Comparison of ENCODE assay signal across 9 cellular contexts in the genomic region with DNA sequence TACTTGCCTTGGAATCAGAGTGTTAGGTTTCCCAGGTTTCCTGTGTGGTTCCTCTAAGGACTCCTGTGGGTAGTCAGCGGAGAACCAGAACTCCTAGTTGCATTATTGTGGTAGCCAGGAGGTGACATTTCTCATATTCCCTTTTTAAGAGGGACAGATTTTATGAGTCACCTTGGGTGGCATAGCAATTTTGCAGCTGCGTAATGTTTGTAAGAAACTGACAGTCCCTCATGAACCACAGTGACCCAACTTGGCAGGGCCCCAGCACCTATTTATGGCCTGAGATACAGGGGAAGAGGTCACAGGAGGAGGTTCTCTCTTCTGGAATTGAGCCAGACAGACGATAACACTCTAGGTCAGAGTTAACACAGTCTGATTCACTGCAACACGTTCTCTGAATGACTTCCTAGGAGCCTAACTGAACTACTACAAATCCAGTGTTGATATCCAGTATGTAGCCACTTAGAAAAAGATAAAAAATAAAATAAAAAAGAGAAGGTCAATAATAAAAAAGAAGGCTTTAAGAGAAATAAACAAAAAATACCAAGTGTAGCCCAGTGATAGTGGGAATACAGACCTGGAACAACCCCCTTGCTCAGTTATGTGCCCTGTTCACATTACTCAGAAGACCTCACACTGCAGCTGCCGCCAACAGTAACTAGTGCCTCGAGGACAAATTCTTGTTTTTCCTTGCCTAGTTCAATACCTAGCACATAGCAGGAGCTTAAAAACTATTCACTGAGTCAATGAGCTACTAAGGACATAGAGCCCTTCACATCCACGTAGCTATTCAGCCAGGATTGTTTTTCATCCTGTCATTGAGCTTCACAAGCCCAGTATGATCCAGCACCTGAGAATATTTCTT. TPM values are rescaled to one million over a fixed set of nuclear protein-coding genes. Genes with fewer than 3 reads are reported as not detected.
DNase-seq lines count a peak whose midpoint lies in the region; ATAC-seq, FAIRE-seq and TF ChIP-seq lines count a peak whose summit lies in the region.
"Had no signal": no experiment of that assay in that cellular context is flagged by ENCODE, and none has a peak within 500 bp of the region (broad histone marks: within the 10 kb centered on the region; RNA-seq: fewer than 3 reads in every experiment).

No MANE protein-coding gene starts in this region.

- H3K9me3 Mint-ChIP-seq in CD8-positive, alpha-beta memory T cell = no peaks in the 10 kb centered on the region
- peaks cover 4% of the 10 kb centered on the region for H3K9me3 Mint-ChIP-seq in mesothelial cell of epicardium

- H3K4me1 Mint-ChIP-seq in CD8-positive, alpha-beta memory T cell = no peaks in the 10 kb centered on the region
- H3K4me1 Mint-ChIP-seq in mesothelial cell of epicardium = peaks cover 33% of the 10 kb centered on the region

- CTCF ChIA-PET in CD8-positive, alpha-beta memory T cell (lab: Charles Lee) = no interaction called here

- no peak overlapping the region for H3K4me3 Mint-ChIP-seq in CD8-positive, alpha-beta memory T cell
- no peak overlapping the region for H3K4me3 Mint-ChIP-seq in mesothelial cell of epicardium

- no peak overlapping the region for H3K4me3 ChIP-seq in CD8-positive, alpha-beta memory T cell (ENCODE audit: low read length)
- no peak overlapping the region for H3K4me3 ChIP-seq in bronchial epithelial cell (ENCODE audit: low read depth, low read length)
- H3K4me3 ChIP-seq in upper lobe of right lung = no peak overlapping the region
- H3K4me3 ChIP-seq: HAP-1 had no signal

- H3K4me1 ChIP-seq in CD8-positive, alpha-beta memory T cell (ENCODE audit: insufficient read depth, low read length) = no peaks in the 10 kb centered on the region
- peaks cover 10% of the 10 kb centered on the region for H3K4me1 ChIP-seq in upper lobe of right lung
- H3K4me1 ChIP-seq: HAP-1 had no signal

- H3K36me3 Mint-ChIP-seq in CD8-positive, alpha-beta memory T cell = no peaks in the 10 kb centered on the region
- H3K36me3 Mint-ChIP-seq in mesothelial cell of epicardium = peaks cover 2% of the 10 kb centered on the region

- H3K9me3 ChIP-seq in CD8-positive, alpha-beta memory T cell (ENCODE audit: low read length) = no peaks in the 10 kb centered on the region
- no peaks in the 10 kb centered on the region for H3K9me3 ChIP-seq in upper lobe of right lung
- H3K9me3 ChIP-seq: HAP-1 had no signal

- POLR2A ChIA-PET in CD8-positive, alpha-beta memory T cell (lab: Charles Lee) = no interaction called here

- peak; percentile 43 for FAIRE-seq in bronchial epithelial cell (lab: Jason Lieb, UNC)

- peak in 3 of 5 donors; percentile 30 to 52 (median 33) for DNase-seq in CD8-positive, alpha-beta memory T cell
- DNase-seq in NCI-H774 (lab: John Stamatoyannopoulos, UW) (peak; percentile 81), bronchial epithelial cell (ENCODE audit: low read depth) (peak; percentile 69), mesothelial cell of epicardium (ENCODE audit: low spot score in 2 of 2, unreplicated experiment in 2 of 2) (no peak), upper lobe of right lung (peak; percentile 85), retina (no peak)

- TF ChIP-seq CTCF in bronchial epithelial cell (IDR thresholded peaks at IDR 0.05; ENCODE audit: insufficient read depth, low read length, severe bottlenecking) = no peak
- TF ChIP-seq CTCF in mesothelial cell of epicardium (IDR thresholded peaks at IDR 0.05; ENCODE audit: unreplicated experiment) = no peak
- no peak for TF ChIP-seq CTCF in upper lobe of right lung (IDR thresholded peaks at IDR 0.05)

- ATAC-seq in GM19035 (IDR thresholded peaks at IDR 0.05; ENCODE audit: unreplicated experiment) = peak; percentile 84
- ATAC-seq in HG03439 (IDR thresholded peaks at IDR 0.05; ENCODE audit: unreplicated experiment) = peak; percentile 91
- ATAC-seq in upper lobe of right lung = peak; percentile 94

- H3K36me3 ChIP-seq in CD8-positive, alpha-beta memory T cell (ENCODE audit: insufficient read depth, low read length) = no peaks in the 10 kb centered on the region
- H3K36me3 ChIP-seq in bronchial epithelial cell (ENCODE audit: control insufficient read depth, insufficient read depth, low read length) = no peaks in the 10 kb centered on the region
- H3K36me3 ChIP-seq in upper lobe of right lung = no peaks in the 10 kb centered on the region
- H3K36me3 ChIP-seq: HAP-1 had no signal

- H3K27ac ChIP-seq in CD8-positive, alpha-beta memory T cell (ENCODE audit: low read depth, low read length) = no peak overlapping the region
- no peak overlapping the region for H3K27ac ChIP-seq in upper lobe of right lung

- peak overlapping the region in 1 of 8 donors; percentile 26 for H3K27ac Mint-ChIP-seq in CD8-positive, alpha-beta memory T cell
- H3K27ac Mint-ChIP-seq in mesothelial cell of epicardium = peak overlapping the region; percentile 48

- H3K27me3 ChIP-seq in CD8-positive, alpha-beta memory T cell (ENCODE audit: insufficient read depth, low read length, poor library complexity, severe bottlenecking) = no peaks in the 10 kb centered on the region
- H3K27me3 ChIP-seq in bronchial epithelial cell (ENCODE audit: control insufficient read depth, insufficient read depth, low read length) = no peaks in the 10 kb centered on the region
- no peaks in the 10 kb centered on the region for H3K27me3 ChIP-seq in upper lobe of right lung

- intact Hi-C loops in upper lobe of right lung (cut with DNase I) = no loop called here

- H3K27me3 Mint-ChIP-seq in CD8-positive, alpha-beta memory T cell = peaks cover 9 to 12% of the 10 kb centered on the region in 2 donors
- H3K27me3 Mint-ChIP-seq in mesothelial cell of epicardium (ENCODE audit: low read depth) = no peaks in the 10 kb centered on the region

RNA-seq across cellular contexts. Expression of a gene that starts 50.7 kb away (rescaled TPM):
- 1 to 10 TPM; 2.5 to 2.6 TPM for total RNA-seq in CD8-positive, alpha-beta memory T cell
- 0.90 TPM for polyA plus RNA-seq in CD8-positive, alpha-beta memory T cell
- total RNA-seq in bronchial epithelial cell (26.9 and 48.5 TPM in 2 replicates), mesothelial cell of epicardium (47.8 to 50.0 TPM (median 49.6 TPM) in 3 replicates), upper lobe of right lung (23.1 TPM)

Comparison
In these comparisons a context has a peak if more than half of its experiments do, and no peak if none do; other contexts are left out.
1. DNase-seq: peak in CD8-positive, alpha-beta memory T cell (3 of 5), NCI-H774 (single experiment), bronchial epithelial cell (single experiment) and upper lobe of right lung (single experiment); none in mesothelial cell of epicardium (0 of 2) and retina (single experiment).
2. Peak in every context shown above with its lines, with median percentiles within 50 percentile points of each other: ATAC-seq.